In the genomic region with DNA sequence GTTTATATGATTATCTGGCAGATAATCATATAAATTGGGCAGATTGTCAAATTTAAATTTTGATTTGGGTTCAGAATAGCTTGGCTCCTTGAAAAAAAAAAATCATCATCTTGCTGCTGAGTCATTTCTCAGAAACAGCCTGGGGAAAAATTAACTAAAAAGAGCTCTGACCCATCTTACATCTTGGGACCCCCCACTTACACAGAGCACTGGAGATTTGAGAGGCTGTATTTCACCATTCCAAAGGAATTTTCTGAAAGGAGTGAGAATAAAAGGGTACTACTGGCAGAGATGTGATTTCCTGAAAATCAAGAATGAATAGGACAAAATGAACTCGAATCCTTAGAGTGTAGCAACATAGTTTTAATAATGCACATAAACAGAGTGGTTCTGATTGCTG, we compare ENCODE assay signal across 34 cellular contexts.
DNase-seq lines count a peak whose midpoint lies in the region; ATAC-seq lines count a peak whose summit lies in the region.
"Had no signal": no experiment of that assay in that cellular context is flagged by ENCODE, and none has a peak within 500 bp of the region (broad histone marks: within the 10 kb centered on the region; RNA-seq: fewer than 3 reads in every experiment).

No MANE protein-coding gene starts in this region.

- CTCF ChIA-PET in activated naive CD4-positive, alpha-beta T cell treated with anti-CD3 and anti-CD28 coated beads, Interleukin-2, amount 10 ng/mL, durations not matched to agents 7 days and 5 days (lab: Charles Lee): no interaction called here

- H3K4me1 Mint-ChIP-seq in activated naive CD4-positive, alpha-beta T cell treated with anti-CD3 and anti-CD28 coated beads, Interleukin-2, amount 10 ng/mL, durations not matched to agents 7 days and 5 days: peaks cover 8% of the 10 kb centered on the region
- H3K4me1 Mint-ChIP-seq in T-helper 17 cell: peaks cover 48% of the 10 kb centered on the region

- H3K27ac ChIP-seq in SJSA1 (peak overlapping the region; percentile 16), subcutaneous abdominal adipose tissue (ENCODE audit: low read depth, low read length) (peak overlapping the region; percentile 72)
- H3K27ac ChIP-seq: KMS-11, left lung, neutrophil, PC-9, psoas muscle, upper lobe of right lung had no signal

- H3K9me3 ChIP-seq in SJSA1 (replicated peaks) (no peaks in the 10 kb centered on the region), subcutaneous abdominal adipose tissue (ENCODE audit: control insufficient read depth in 5 of 5, low read length in 5 of 5) (no peaks in the 10 kb centered on the region), T-helper 17 cell (ENCODE audit: control insufficient read depth, low read length, poor library complexity, severe bottlenecking) (no peaks in the 10 kb centered on the region)
- H3K9me3 ChIP-seq: left lung, neutrophil, psoas muscle, upper lobe of right lung had no signal

- no peaks in the 10 kb centered on the region for H3K9me3 Mint-ChIP-seq in activated naive CD4-positive, alpha-beta T cell treated with anti-CD3 and anti-CD28 coated beads, Interleukin-2, amount 10 ng/mL, durations not matched to agents 7 days and 5 days
- H3K9me3 Mint-ChIP-seq: activated CD8-positive, alpha-beta T cell treated with anti-CD3 and anti-CD28 coated beads for 36 hours; activated T-helper 2 cell treated with anti-CD3 and anti-CD28 coated beads, Interferon-gamma antibody, Interleukin-2, Interleukin-4, amounts not matched to agents 10 μg/mL and 5 μg/mL and 100 μg/mL, durations not matched to agents 14 hours and 24 hours and 36 hours; CD4-positive, CD25-positive, alpha-beta regulatory T cell; T-helper 2 cell treated with Interferon-gamma antibody and Interleukin-4, amounts not matched to agents 5 μg/mL and 100 μg/mL, for 36 hours had no signal

- H3K36me3 Mint-ChIP-seq in activated naive CD4-positive, alpha-beta T cell treated with anti-CD3 and anti-CD28 coated beads, Interleukin-2, amount 10 ng/mL, durations not matched to agents 7 days and 5 days: peaks cover 21% of the 10 kb centered on the region
- H3K36me3 Mint-ChIP-seq in T-helper 17 cell (ENCODE audit: low read depth): peaks cover 16% of the 10 kb centered on the region

- no peak overlapping the region for H3K4me3 Mint-ChIP-seq in activated naive CD4-positive, alpha-beta T cell treated with anti-CD3 and anti-CD28 coated beads, Interleukin-2, amount 10 ng/mL, durations not matched to agents 7 days and 5 days
- H3K4me3 Mint-ChIP-seq in T-helper 17 cell: no peak overlapping the region
- H3K4me3 Mint-ChIP-seq: activated CD8-positive, alpha-beta T cell treated with anti-CD3 and anti-CD28 coated beads for 36 hours; activated naive CD8-positive, alpha-beta T cell; CD4-positive, CD25-positive, alpha-beta regulatory T cell; naive B cell; T-helper 2 cell treated with Interferon-gamma antibody and Interleukin-4, amounts not matched to agents 5 μg/mL and 100 μg/mL, for 36 hours had no signal

- H3K27me3 ChIP-seq in SJSA1 (replicated peaks) (no peaks in the 10 kb centered on the region), subcutaneous abdominal adipose tissue (ENCODE audit: control insufficient read depth in 5 of 5, insufficient read depth in 4 of 5, low read length in 5 of 5) (no peaks in the 10 kb centered on the region)
- H3K27me3 ChIP-seq: left lung, neutrophil, upper lobe of right lung had no signal

- H3K9ac ChIP-seq in subcutaneous abdominal adipose tissue (ENCODE audit: low read length in 5 of 5): no peak overlapping the region
- H3K9ac ChIP-seq: KMS-11 had no signal

- H3K27me3 Mint-ChIP-seq in activated naive CD4-positive, alpha-beta T cell treated with anti-CD3 and anti-CD28 coated beads, Interleukin-2, amount 10 ng/mL, durations not matched to agents 7 days and 5 days: no peaks in the 10 kb centered on the region
- H3K27me3 Mint-ChIP-seq in T-helper 17 cell: no peaks in the 10 kb centered on the region
- H3K27me3 Mint-ChIP-seq: activated CD8-positive, alpha-beta T cell treated with anti-CD3 and anti-CD28 coated beads for 36 hours; activated naive CD8-positive, alpha-beta T cell; CD4-positive, CD25-positive, alpha-beta regulatory T cell; naive B cell had no signal

- H3K4me3 ChIP-seq in SJSA1: no peak overlapping the region
- no peak overlapping the region for H3K4me3 ChIP-seq in subcutaneous abdominal adipose tissue (ENCODE audit: low read depth in 1 of 5, low read length in 5 of 5)
- H3K4me3 ChIP-seq: left lung, PC-9, psoas muscle, upper lobe of right lung had no signal

- H3K27ac Mint-ChIP-seq in activated naive CD4-positive, alpha-beta T cell treated with anti-CD3 and anti-CD28 coated beads, Interleukin-2, amount 10 ng/mL, durations not matched to agents 7 days and 5 days: peak overlapping the region; percentile 2
- H3K27ac Mint-ChIP-seq in T-helper 17 cell: no peak overlapping the region
- H3K27ac Mint-ChIP-seq: activated CD8-positive, alpha-beta T cell treated with anti-CD3 and anti-CD28 coated beads for 36 hours; activated naive CD8-positive, alpha-beta T cell; T-helper 2 cell treated with Interferon-gamma antibody and Interleukin-4, amounts not matched to agents 5 μg/mL and 100 μg/mL, for 36 hours had no signal

- no peak for ATAC-seq in T-helper 17 cell
- ATAC-seq in esophagus mucosa: no peak
- ATAC-seq: activated CD8-positive, alpha-beta T cell treated with anti-CD3 and anti-CD28 coated beads for 36 hours; left lung; psoas muscle; upper lobe of right lung had no signal

- no peak for DNase-seq in activated naive CD4-positive, alpha-beta T cell treated with anti-CD3 and anti-CD28 coated beads, Interleukin-2, amount 10 ng/mL, durations not matched to agents 7 days and 5 days
- no peak for DNase-seq in activated naive CD4-positive, alpha-beta T cell treated with Interleukin-2 at 50 U/mL for 16 hours
- DNase-seq in SJSA1 (ENCODE audit: low read depth in 1 of 2, low spot score in 2 of 2): peak in 1 of 2 experiments; percentile 24
- peak; percentile 21 for DNase-seq in kidney glomerular epithelial cell (lab: John Stamatoyannopoulos, UW)
- no peak for DNase-seq in activated CD4-positive, alpha-beta T cell treated with anti-CD3 and anti-CD28 coated beads, Interleukin-2, amount 50 U/mL, for 48 hours
- no peak for DNase-seq in T-helper 17 cell
- DNase-seq: activated CD4-positive, alpha-beta T cell treated with anti-CD3 and anti-CD28 coated beads for 1 hour; activated CD8-positive, alpha-beta memory T cell treated with anti-CD3 and anti-CD28 coated beads, Interleukin-2, amount 50 U/mL, for 48 hours; activated CD8-positive, alpha-beta T cell treated with anti-CD3 and anti-CD28 coated beads for 36 hours; AML-193; anterior cingulate cortex; CD4-positive, CD25-positive, alpha-beta regulatory T cell; DMS79 treated with DMSO at 0.1 percent for 48 hours; glutamatergic neuron; GOT3; left lung; MM.1S; naive B cell; NCI-H1417; NCI-H2029; NCI-H526; PC-9; psoas muscle; Right ventricle myocardium superior; stimulated activated CD4-positive, alpha-beta T cell treated with anti-CD3 and anti-CD28 coated beads, Interleukin-15, amount 100 ng/mL, for 24 hours; stimulated activated CD4-positive, alpha-beta T cell treated with anti-CD3 and anti-CD28 coated beads, Interleukin-4, amount 100 ng/mL, for 4 hours; upper lobe of right lung had no signal

- 0 out of 2 replicates have a peak, but pooled peaks cover 4% of the 10 kb centered on the region for H3K36me3 ChIP-seq in SJSA1
- H3K36me3 ChIP-seq in subcutaneous abdominal adipose tissue (ENCODE audit: control insufficient read depth in 5 of 5, insufficient read depth in 5 of 5, low read length in 5 of 5): peaks cover 0 to 7% (median 0%) of the 10 kb centered on the region in 5 donors
- H3K36me3 ChIP-seq: left lung, neutrophil, upper lobe of right lung had no signal

- H3K4me1 ChIP-seq in SJSA1 (replicated peaks) (peaks cover 31% of the 10 kb centered on the region), subcutaneous abdominal adipose tissue (ENCODE audit: control insufficient read depth in 5 of 5, insufficient read depth in 5 of 5, low read length in 5 of 5) (peaks cover 4 to 55% (median 52%) of the 10 kb centered on the region in 5 donors)
